Comparison of ENCODE assay signal across 18 cellular contexts in genomic region chr9:80892703-80893102, GRCh38.
A peak's percentile ranks its signal among the peaks of the same experiment; 100 is the strongest.
DNase-seq lines count a peak whose midpoint lies in the region; ATAC-seq, FAIRE-seq and TF ChIP-seq lines count a peak whose summit lies in the region.
"Had no signal": no experiment of that assay in that cellular context is flagged by ENCODE, and none has a peak within 500 bp of the region (broad histone marks: within the 10 kb centered on the region; RNA-seq: fewer than 3 reads in every experiment).

No MANE protein-coding gene starts in this region.

- H3K4me3 Mint-ChIP-seq in chondrocyte (ENCODE audit: unreplicated experiment): no peak overlapping the region
- H3K4me3 Mint-ChIP-seq: CD4-positive, CD25-positive, alpha-beta regulatory T cell; GM23338; H9 had no signal

- H2BK15ac ChIP-seq in IMR-90 (ENCODE audit: low read depth, low read length): no peak overlapping the region

- no peaks in the 10 kb centered on the region for H3K36me3 Mint-ChIP-seq in chondrocyte (ENCODE audit: low read depth)
- H3K36me3 Mint-ChIP-seq: CD4-positive, CD25-positive, alpha-beta regulatory T cell had no signal

- CTCF ChIA-PET in A549 (lab: Yijun Ruan, JAX): no interaction called here
- CTCF ChIA-PET in IMR-90 (lab: Yijun Ruan, JAX): no interaction called here

- no peak for TF ChIP-seq EP300 in A549 (IDR thresholded peaks at IDR 0.05)

- no peak overlapping the region for H3K56ac ChIP-seq in IMR-90 (ENCODE audit: extremely low read depth, insufficient read depth, low read length)

- no peaks in the 10 kb centered on the region for H3K4me1 ChIP-seq in A549
- no peaks in the 10 kb centered on the region for H3K4me1 ChIP-seq in IMR-90 (ENCODE audit: control insufficient read depth, insufficient read depth, low read length)
- H3K4me1 ChIP-seq in hepatocyte (ENCODE audit: insufficient read depth): no peaks in the 10 kb centered on the region
- H3K4me1 ChIP-seq: BLaER1 treated with 17β-estradiol and CSF1 and Interleukin-3, amounts not matched to agents 10 nM and 100 nM had no signal

- H4K91ac ChIP-seq in IMR-90 (ENCODE audit: insufficient read depth, low read depth, low read length): no peak overlapping the region

- no peaks in the 10 kb centered on the region for H3K79me2 ChIP-seq in hepatocyte

- no peaks in the 10 kb centered on the region for H3K9me2 ChIP-seq in hepatocyte (replicated peaks; ENCODE audit: insufficient read depth)

- no peaks in the 10 kb centered on the region for H3K79me1 ChIP-seq in IMR-90 (ENCODE audit: low read depth in 1 of 2, low read length in 2 of 2)

- no peak overlapping the region for H4K5ac ChIP-seq in IMR-90 (ENCODE audit: low read depth, low read length)

- H4K8ac ChIP-seq in IMR-90 (ENCODE audit: low read depth in 2 of 2, low read length in 2 of 2): no peak overlapping the region

- peaks cover 10% of the 10 kb centered on the region for H3K9me3 Mint-ChIP-seq in chondrocyte (ENCODE audit: low read depth)

- no peak overlapping the region for H2BK20ac ChIP-seq in IMR-90 (ENCODE audit: low read depth, low read length)

- TF ChIP-seq CTCF in A549 (IDR thresholded peaks at IDR 0.05) (no peak), IMR-90 (conservative IDR thresholded peaks at IDR 0.05; ENCODE audit: low read depth, low read length) (no peak), chondrocyte (IDR thresholded peaks at IDR 0.05) (no peak), hepatocyte (IDR thresholded peaks at IDR 0.05; ENCODE audit: poor library complexity) (no peak)

- H3K27me3 ChIP-seq in IMR-90 (ENCODE audit: control insufficient read depth, insufficient read depth, low read length) (no peaks in the 10 kb centered on the region), hepatocyte (no peaks in the 10 kb centered on the region)
- H3K27me3 ChIP-seq: BLaER1 treated with 17β-estradiol and CSF1 and Interleukin-3, amounts not matched to agents 10 nM and 100 nM had no signal

- H3K27ac Mint-ChIP-seq in chondrocyte (ENCODE audit: unreplicated experiment): peak overlapping the region; percentile 2
- H3K27ac Mint-ChIP-seq: CD4-positive, CD25-positive, alpha-beta regulatory T cell; GM23338; H9 had no signal

- no peak overlapping the region for H3K9ac ChIP-seq in IMR-90 (ENCODE audit: low read depth, low read length)
- H3K9ac ChIP-seq: BLaER1 treated with 17β-estradiol and CSF1 and Interleukin-3, amounts not matched to agents 10 nM and 100 nM had no signal

- H4K20me1 ChIP-seq in IMR-90 (ENCODE audit: insufficient read depth, low read length) (no peaks in the 10 kb centered on the region), hepatocyte (ENCODE audit: insufficient read depth, poor library complexity, severe bottlenecking) (no peaks in the 10 kb centered on the region)
- H4K20me1 ChIP-seq: BLaER1 treated with 17β-estradiol and CSF1 and Interleukin-3, amounts not matched to agents 10 nM and 100 nM had no signal

- intact Hi-C loops in IMR-90 (cut with micrococcal nuclease): no loop called here

- dilution Hi-C loops in IMR-90 (cut with HindIII; ENCODE audit: low sequenced_read_pairs, unreplicated experiment): no loop called here

- H3K4ac ChIP-seq in IMR-90 (ENCODE audit: low read depth, low read length): no peak overlapping the region

- H2BK120ac ChIP-seq in IMR-90 (ENCODE audit: low read depth, low read length): no peak overlapping the region

- H2BK5ac ChIP-seq in IMR-90 (ENCODE audit: low read depth, low read length, poor library complexity, severe bottlenecking): no peak overlapping the region

- no peak overlapping the region for H3K23ac ChIP-seq in IMR-90 (ENCODE audit: low read depth, low read length)

- FAIRE-seq in A549 (lab: Jason Lieb, UNC): no peak
- FAIRE-seq: GM12892, HepG2, HTR-8/SVneo had no signal

- no peaks in the 10 kb centered on the region for H3K9me1 ChIP-seq in IMR-90 (ENCODE audit: insufficient read depth, low read length)

- peaks cover 8% of the 10 kb centered on the region for H3K4me1 Mint-ChIP-seq in chondrocyte (ENCODE audit: low read depth)
- H3K4me1 Mint-ChIP-seq: CD4-positive, CD25-positive, alpha-beta regulatory T cell; GM23338; H9 had no signal

- no peak overlapping the region for H2AFZ ChIP-seq in IMR-90 (replicated peaks; ENCODE audit: low read length, poor library complexity)
- no peak overlapping the region for H2AFZ ChIP-seq in hepatocyte
- H2AFZ ChIP-seq: GM23338 had no signal

- 0% methylated on average over 1 of the region's 1 CpG for WGBS in A549 (ENCODE audit: missing lambda C conversion rate)
- WGBS in IMR-90 (ENCODE audit: extremely low coverage in 2 of 2, insufficient read length in 1 of 2), 2 experiments: no CpG with 5 or more reads among the region's 1 CpG
- 73% methylated on average over 1 of the region's 1 CpG for WGBS in hepatocyte (ENCODE audit: low lambda C conversion rate, missing lambda C conversion rate)

- H3K36me3 ChIP-seq in IMR-90 (ENCODE audit: control insufficient read depth, insufficient read depth, low read length) (no peaks in the 10 kb centered on the region), hepatocyte (replicated peaks; ENCODE audit: insufficient read depth, low read depth) (no peaks in the 10 kb centered on the region)
- H3K36me3 ChIP-seq: BLaER1 treated with 17β-estradiol and CSF1 and Interleukin-3, amounts not matched to agents 10 nM and 100 nM had no signal

- peaks cover 6% of the 10 kb centered on the region; the same call in 2 of the 3 replicates for H3K9me3 ChIP-seq in A549
- H3K9me3 ChIP-seq in IMR-90 (ENCODE audit: control insufficient read depth, insufficient read depth, low read length): no peaks in the 10 kb centered on the region
- H3K9me3 ChIP-seq in hepatocyte (ENCODE audit: low read depth): no peaks in the 10 kb centered on the region

- in situ Hi-C loops in IMR-90 (cut with MboI; ENCODE audit: low sequenced_read_pairs): no loop called here

- H3K4me2 ChIP-seq in A549: no peak overlapping the region
- H3K4me2 ChIP-seq in IMR-90 (ENCODE audit: low read depth, low read length): no peak overlapping the region
- H3K4me2 ChIP-seq in hepatocyte: no peak overlapping the region
- H3K4me2 ChIP-seq: BLaER1 treated with 17β-estradiol and CSF1 and Interleukin-3, amounts not matched to agents 10 nM and 100 nM; GM23338 had no signal

- H3K4me3 ChIP-seq in A549 (no peak overlapping the region), IMR-90 (ENCODE audit: insufficient read depth, low read depth, low read length) (no peak overlapping the region), hepatocyte (no peak overlapping the region)
- H3K4me3 ChIP-seq: BLaER1 treated with 17β-estradiol and CSF1 and Interleukin-3, amounts not matched to agents 10 nM and 100 nM; GM23338 had no signal

- no peak for DNase-seq in A549 (ENCODE audit: low read depth in 1 of 2, low spot score in 1 of 2)
- DNase-seq in IMR-90: peak; percentile 42
- no peak for DNase-seq in chondrocyte (ENCODE audit: low spot score)
- peak; percentile 61 for DNase-seq in iris pigment epithelial cell (ENCODE audit: low read depth)
- no peak for DNase-seq in D341Med (ENCODE audit: low spot score)
- no peak for DNase-seq in hepatocyte (ENCODE audit: low spot score)
- DNase-seq in activated effector memory CD4-positive, alpha-beta T cell treated with anti-CD3 and anti-CD28 coated beads, Interleukin-2, amount 50 U/mL, for 16 hours: no peak
- DNase-seq: Calu3; CD4-positive, CD25-positive, alpha-beta regulatory T cell; DMS79 treated with DMSO at 0.1 percent for 48 hours; GDM1; H9 had no signal

- no peak for ATAC-seq in A549
- ATAC-seq in IMR-90 (ENCODE audit: low read depth): peak; percentile 81
- ATAC-seq: GM23338, HepG2 had no signal

- H3K27ac ChIP-seq in A549 (no peak overlapping the region), IMR-90 (ENCODE audit: insufficient read depth, low read length) (no peak overlapping the region), hepatocyte (no peak overlapping the region)
- H3K27ac ChIP-seq: 22Rv1; BLaER1 treated with 17β-estradiol and CSF1 and Interleukin-3, amounts not matched to agents 10 nM and 100 nM had no signal

- H3K18ac ChIP-seq in IMR-90 (ENCODE audit: low read depth, low read length): no peak overlapping the region

- TF ChIP-seq RAD21 in A549 (conservative IDR thresholded peaks at IDR 0.05 in 1 of 2, IDR thresholded peaks at IDR 0.05 in 1 of 2): no peak
- no peak for TF ChIP-seq RAD21 in IMR-90 (IDR thresholded peaks at IDR 0.05; ENCODE audit: low read length)

- BruUV-seq in IMR-90 (replicated peaks; lab: Mats Ljungman, UMichigan): no TSS peak

- H3K27me3 Mint-ChIP-seq in chondrocyte (ENCODE audit: low read depth): no peaks in the 10 kb centered on the region
- H3K27me3 Mint-ChIP-seq: CD4-positive, CD25-positive, alpha-beta regulatory T cell had no signal

- POLR2A ChIA-PET in A549 (lab: Yijun Ruan, JAX): no interaction called here
- POLR2A ChIA-PET in IMR-90 (lab: Charles Lee; ENCODE audit: unreplicated experiment): no interaction called here

- no peak overlapping the region for H2AK9ac ChIP-seq in IMR-90 (replicated peaks; ENCODE audit: low read depth, low read length, poor library complexity)

- no peak overlapping the region for H3K14ac ChIP-seq in IMR-90 (replicated peaks; ENCODE audit: low read depth, low read length)

- TF ChIP-seq POLR2A in A549 (IDR thresholded peaks at IDR 0.05; ENCODE audit: low read length) (no peak), IMR-90 (IDR thresholded peaks at IDR 0.05; ENCODE audit: low read depth, low read length) (no peak)

- no peak overlapping the region for H2AK5ac ChIP-seq in IMR-90 (ENCODE audit: low read depth, low read length)

TF ChIP-seq in A549, 52 proteins besides CTCF, POLR2A, EP300 and RAD21 (continues in another document):
- TF ChIP-seq ATOH8 (CRISPR knock-in tag; IDR thresholded peaks at IDR 0.05; ENCODE audit: low read depth) (no peak), ZSCAN20 (CRISPR knock-in tag; IDR thresholded peaks at IDR 0.05) (no peak), GATA3 (IDR thresholded peaks at IDR 0.05; ENCODE audit: borderline replicate concordance) (0 out of 2 replicates have a peak, but pooled peaks have one; percentile 17), RFX5 (IDR thresholded peaks at IDR 0.05) (no peak)

TF ChIP-seq in IMR-90, 13 proteins besides CTCF, POLR2A, EP300 and RAD21 (continues in another document):
- TF ChIP-seq MAZ (IDR thresholded peaks at IDR 0.05; ENCODE audit: borderline replicate concordance, low read depth, low read length): no peak
- peak; percentile 64 for TF ChIP-seq CEBPB (IDR thresholded peaks at IDR 0.05; ENCODE audit: low read depth, low read length)
- no peak for TF ChIP-seq MXI1 (IDR thresholded peaks at IDR 0.05; ENCODE audit: borderline replicate concordance, low read depth, low read length)
- TF ChIP-seq MAFK (IDR thresholded peaks at IDR 0.05; ENCODE audit: low read depth, low read length): no peak
- no peak for TF ChIP-seq RCOR1 (IDR thresholded peaks at IDR 0.05; ENCODE audit: insufficient replicate concordance, low read length)
- TF ChIP-seq, protein P1, sequence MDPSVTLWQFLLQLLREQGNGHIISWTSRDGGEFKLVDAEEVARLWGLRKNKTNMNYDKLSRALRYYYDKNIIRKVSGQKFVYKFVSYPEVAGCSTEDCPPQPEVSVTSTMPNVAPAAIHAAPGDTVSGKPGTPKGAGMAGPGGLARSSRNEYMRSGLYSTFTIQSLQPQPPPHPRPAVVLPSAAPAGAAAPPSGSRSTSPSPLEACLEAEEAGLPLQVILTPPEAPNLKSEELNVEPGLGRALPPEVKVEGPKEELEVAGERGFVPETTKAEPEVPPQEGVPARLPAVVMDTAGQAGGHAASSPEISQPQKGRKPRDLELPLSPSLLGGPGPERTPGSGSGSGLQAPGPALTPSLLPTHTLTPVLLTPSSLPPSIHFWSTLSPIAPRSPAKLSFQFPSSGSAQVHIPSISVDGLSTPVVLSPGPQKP (IDR thresholded peaks at IDR 0.05; ENCODE audit: borderline replicate concordance, low read depth, low read length): no peak

Comparison
In these comparisons a context has a peak if more than half of its experiments do, and no peak if none do; other contexts are left out.
1. DNase-seq: peak in IMR-90 (single experiment) and iris pigment epithelial cell (single experiment); none in A549 (0 of 2), chondrocyte (single experiment), D341Med (single experiment), hepatocyte (single experiment) and activated effector memory CD4-positive, alpha-beta T cell treated with anti-CD3 and anti-CD28 coated beads, Interleukin-2, amount 50 U/mL, for 16 hours (single experiment).